ENCODE assay signal across 20 cellular contexts in the genomic region with DNA sequence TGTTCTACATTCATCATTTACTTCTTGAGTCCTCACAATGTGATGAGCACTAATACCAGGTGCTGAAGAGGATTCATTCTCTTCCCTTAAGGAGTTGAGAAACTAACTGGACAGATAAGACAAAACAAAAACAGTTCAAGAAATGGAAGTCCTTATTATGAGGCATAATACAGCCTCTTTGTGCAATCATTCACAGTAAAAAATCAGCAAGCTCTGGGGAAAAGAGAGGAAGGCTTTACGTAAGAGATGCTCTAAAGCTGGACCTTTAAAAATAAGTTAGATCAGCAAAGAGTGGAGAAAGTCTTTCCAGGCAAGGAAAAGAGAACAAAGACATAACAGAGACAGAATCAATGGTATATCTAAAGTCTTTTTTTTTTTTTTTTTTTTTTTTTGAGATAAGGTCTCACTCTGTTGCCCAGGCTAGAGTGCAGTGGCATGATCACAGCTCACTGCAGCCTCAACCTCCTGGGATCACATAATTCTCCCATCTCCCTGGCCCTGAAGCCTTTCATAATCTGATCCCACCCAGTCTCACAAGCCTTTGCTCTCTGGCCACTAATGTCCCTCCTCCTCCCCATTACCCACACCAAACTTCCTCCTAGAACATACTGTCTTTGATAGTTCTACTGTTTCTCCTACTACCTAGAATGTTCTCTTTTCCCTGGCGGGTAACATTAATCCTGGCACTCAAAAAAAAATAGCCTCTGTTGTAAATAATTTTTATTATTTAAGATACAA. TPM values are rescaled to one million over a fixed set of nuclear protein-coding genes. Genes with fewer than 3 reads are reported as not detected.
A peak's percentile ranks its signal among the peaks of the same experiment; 100 is the strongest.
DNase-seq lines count a peak whose midpoint lies in the region; ATAC-seq and TF ChIP-seq lines count a peak whose summit lies in the region.
"Had no signal": no experiment of that assay in that cellular context is flagged by ENCODE, and none has a peak within 500 bp of the region (broad histone marks: within the 10 kb centered on the region; RNA-seq: fewer than 3 reads in every experiment).

No MANE protein-coding gene starts in this region.

- no peak overlapping the region for H4K5ac ChIP-seq in IMR-90 (ENCODE audit: low read depth, low read length)

- no peak overlapping the region for H2AK9ac ChIP-seq in IMR-90 (replicated peaks; ENCODE audit: low read depth, low read length, poor library complexity)

- peak overlapping the region in 2 of 11 experiments; percentile 7 to 19; a peak in 1 of 22 replicates for H3K9ac ChIP-seq in BLaER1 treated with 17β-estradiol and CSF1 and Interleukin-3, amounts not matched to agents 10 nM and 100 nM
- H3K9ac ChIP-seq in IMR-90 (ENCODE audit: low read depth, low read length) = no peak overlapping the region

- H3K79me1 ChIP-seq in IMR-90 (ENCODE audit: low read depth in 1 of 2, low read length in 2 of 2) = peaks cover 33 to 84% of the 10 kb centered on the region in 2 experiments

- BruUV-seq in IMR-90 (replicated peaks; lab: Mats Ljungman, UMichigan) = no TSS peak

- H2AFZ ChIP-seq in IMR-90 (replicated peaks; ENCODE audit: low read length, poor library complexity) = no peak overlapping the region

- H2BK120ac ChIP-seq in IMR-90 (ENCODE audit: low read depth, low read length) = no peak overlapping the region

- peaks cover 23% of the 10 kb centered on the region for H3K9me1 ChIP-seq in IMR-90 (ENCODE audit: insufficient read depth, low read length)

- no CpG with 5 or more reads among the region's 2 CpGs for WGBS in IMR-90 (ENCODE audit: extremely low coverage in 2 of 2, insufficient read length in 1 of 2), 2 experiments

- H3K18ac ChIP-seq in IMR-90 (ENCODE audit: low read depth, low read length) = no peak overlapping the region

- H4K20me1 ChIP-seq in BLaER1 treated with 17β-estradiol and CSF1 and Interleukin-3, amounts not matched to agents 10 nM and 100 nM = peaks cover 23 to 100% (median 77%) of the 10 kb centered on the region in 11 experiments; a peak in 19 of 22 replicates
- H4K20me1 ChIP-seq in IMR-90 (ENCODE audit: insufficient read depth, low read length) = peaks cover 74% of the 10 kb centered on the region

- CTCF ChIA-PET in IMR-90 (lab: Yijun Ruan, JAX) = no interaction called here
- CTCF ChIA-PET in WTC11 (lab: Charles Lee) = interaction anchor here (0.7 kb wide), 1 partner anchor 50 kb away, joined by 7 read pairs; no protein-coding TSS in a partner anchor

- no peak overlapping the region for H2AK5ac ChIP-seq in IMR-90 (ENCODE audit: low read depth, low read length)

- ATAC-seq in IMR-90 (ENCODE audit: low read depth) (no peak), WTC11 (no peak), left lobe of liver (peak; percentile 19), HG03571 (IDR thresholded peaks at IDR 0.05; ENCODE audit: unreplicated experiment) (no peak), GM18502 (IDR thresholded peaks at IDR 0.05; ENCODE audit: poor library complexity, unreplicated experiment) (no peak), GM18511 (IDR thresholded peaks at IDR 0.05; ENCODE audit: unreplicated experiment) (no peak)
- ATAC-seq: HepG2 had no signal

- H4K8ac ChIP-seq in IMR-90 (ENCODE audit: low read depth in 2 of 2, low read length in 2 of 2) = no peak overlapping the region

- no peak overlapping the region for H4K91ac ChIP-seq in IMR-90 (ENCODE audit: insufficient read depth, low read depth, low read length)

- intact Hi-C loops in IMR-90 (cut with micrococcal nuclease) = loop anchor here (5.0 kb wide), 1 partner anchor 42 kb away; a partner anchor contains a TSS

- no peaks in the 10 kb centered on the region for H3K9me3 ChIP-seq in BLaER1 treated with 17β-estradiol and CSF1 and Interleukin-3, amounts not matched to agents 10 nM and 100 nM (replicated peaks in 1 of 11)
- H3K9me3 ChIP-seq in IMR-90 (ENCODE audit: control insufficient read depth, insufficient read depth, low read length) = no peaks in the 10 kb centered on the region

- no peak overlapping the region for H3K14ac ChIP-seq in IMR-90 (replicated peaks; ENCODE audit: low read depth, low read length)

- peaks cover 12 to 92% (median 22%) of the 10 kb centered on the region in 10 experiments; a peak in 19 of 20 replicates for H3K4me1 ChIP-seq in BLaER1 treated with 17β-estradiol and CSF1 and Interleukin-3, amounts not matched to agents 10 nM and 100 nM
- peaks cover 7% of the 10 kb centered on the region for H3K4me1 ChIP-seq in IMR-90 (ENCODE audit: control insufficient read depth, insufficient read depth, low read length)

- DNase-seq in IMR-90 = no peak
- no peak for DNase-seq in WTC11 (ENCODE audit: low spot score)
- DNase-seq in left lobe of liver (ENCODE audit: low spot score) = no peak
- DNase-seq in HFFc6 = no peak
- DNase-seq: activated CD4-positive, alpha-beta T cell treated with anti-CD3 and anti-CD28 coated beads, Interleukin-2, amount 50 U/mL, for 4 hours; activated naive CD8-positive, alpha-beta T cell treated with anti-CD3 and anti-CD28 coated beads for 36 hours; DMS 273 treated with DMSO at 0.1 percent for 48 hours; effector CD8-positive, alpha-beta T cell; GF-D8; left cardiac atrium; NCI-H1092; NCI-H2171; NCI-H82; stimulated activated CD4-positive, alpha-beta T cell treated with anti-CD3 and anti-CD28 coated beads, Interleukin-2, amount 100 ng/mL, for 48 hours; T1000 had no signal

- H3K4me1 Mint-ChIP-seq in WTC11 = peaks cover 35% of the 10 kb centered on the region
- H3K4me1 Mint-ChIP-seq in HFFc6 (ENCODE audit: low read depth) = peaks cover 77% of the 10 kb centered on the region

- dilution Hi-C loops in IMR-90 (cut with HindIII; ENCODE audit: low sequenced_read_pairs, unreplicated experiment) = no loop called here

- H3K4me3 ChIP-seq in BLaER1 treated with 17β-estradiol and CSF1 and Interleukin-3, amounts not matched to agents 10 nM and 100 nM = no peak overlapping the region
- no peak overlapping the region for H3K4me3 ChIP-seq in IMR-90 (ENCODE audit: insufficient read depth, low read depth, low read length)

- TF ChIP-seq CTCF in IMR-90 (conservative IDR thresholded peaks at IDR 0.05; ENCODE audit: low read depth, low read length) (no peak), WTC11 (IDR thresholded peaks at IDR 0.05) (no peak), HFFc6 (IDR thresholded peaks at IDR 0.05) (no peak)

- POLR2A ChIA-PET in IMR-90 (lab: Charles Lee; ENCODE audit: unreplicated experiment) = no interaction called here
- POLR2A ChIA-PET in WTC11 (lab: Charles Lee) = no interaction called here

- no peak for TF ChIP-seq POLR2A in IMR-90 (IDR thresholded peaks at IDR 0.05; ENCODE audit: low read depth, low read length)

- peaks cover 0 to 5% (median 0%) of the 10 kb centered on the region in 11 experiments; a peak in 3 of 22 replicates for H3K36me3 ChIP-seq in BLaER1 treated with 17β-estradiol and CSF1 and Interleukin-3, amounts not matched to agents 10 nM and 100 nM
- H3K36me3 ChIP-seq in IMR-90 (ENCODE audit: control insufficient read depth, insufficient read depth, low read length) = no peaks in the 10 kb centered on the region; the same call in 1 of the 2 replicates

- H3K27ac ChIP-seq in BLaER1 treated with 17β-estradiol and CSF1 and Interleukin-3, amounts not matched to agents 10 nM and 100 nM = peak overlapping the region in 7 of 11 experiments; percentile 17 to 59 (median 37); a peak in 8 of 22 replicates
- no peak overlapping the region for H3K27ac ChIP-seq in IMR-90 (ENCODE audit: insufficient read depth, low read length)

- in situ Hi-C loops in IMR-90 (cut with MboI; ENCODE audit: low sequenced_read_pairs) = no loop called here

- H3K27me3 ChIP-seq in BLaER1 treated with 17β-estradiol and CSF1 and Interleukin-3, amounts not matched to agents 10 nM and 100 nM = no peaks in the 10 kb centered on the region
- no peaks in the 10 kb centered on the region for H3K27me3 ChIP-seq in IMR-90 (ENCODE audit: control insufficient read depth, insufficient read depth, low read length)

- H3K56ac ChIP-seq in IMR-90 (ENCODE audit: extremely low read depth, insufficient read depth, low read length) = no peak overlapping the region

- H3K4me2 ChIP-seq in BLaER1 treated with 17β-estradiol and CSF1 and Interleukin-3, amounts not matched to agents 10 nM and 100 nM = peak overlapping the region; percentile 5 to 92 (median 35); a peak in 18 of 22 replicates
- no peak overlapping the region for H3K4me2 ChIP-seq in IMR-90 (ENCODE audit: low read depth, low read length)

- H2BK5ac ChIP-seq in IMR-90 (ENCODE audit: low read depth, low read length, poor library complexity, severe bottlenecking) = no peak overlapping the region

- H3K9me3 Mint-ChIP-seq in WTC11 (no peaks in the 10 kb centered on the region), HFFc6 (no peaks in the 10 kb centered on the region)
- H3K9me3 Mint-ChIP-seq: activated naive CD8-positive, alpha-beta T cell treated with anti-CD3 and anti-CD28 coated beads for 36 hours had no signal

- peak overlapping the region; percentile 1; the same call in 1 of the 2 replicates for H3K27ac Mint-ChIP-seq in WTC11
- no peak overlapping the region for H3K27ac Mint-ChIP-seq in HFFc6
- H3K27ac Mint-ChIP-seq: activated naive CD8-positive, alpha-beta T cell treated with anti-CD3 and anti-CD28 coated beads for 36 hours had no signal

- H3K36me3 Mint-ChIP-seq in WTC11 = no peaks in the 10 kb centered on the region
- H3K36me3 Mint-ChIP-seq in HFFc6 (ENCODE audit: low read depth) = peaks cover 6% of the 10 kb centered on the region

- no peak overlapping the region for H3K23ac ChIP-seq in IMR-90 (ENCODE audit: low read depth, low read length)

- H2BK15ac ChIP-seq in IMR-90 (ENCODE audit: low read depth, low read length) = no peak overlapping the region

- H3K27me3 Mint-ChIP-seq in WTC11 (ENCODE audit: low read depth) (no peaks in the 10 kb centered on the region), HFFc6 (ENCODE audit: insufficient read depth) (no peaks in the 10 kb centered on the region)
- H3K27me3 Mint-ChIP-seq: activated naive CD8-positive, alpha-beta T cell treated with anti-CD3 and anti-CD28 coated beads for 36 hours had no signal

- no peak overlapping the region for H3K4ac ChIP-seq in IMR-90 (ENCODE audit: low read depth, low read length)

- no peak overlapping the region for H2BK20ac ChIP-seq in IMR-90 (ENCODE audit: low read depth, low read length)

- TF ChIP-seq RAD21 in IMR-90 (IDR thresholded peaks at IDR 0.05; ENCODE audit: low read length) = no peak

- H3K4me3 Mint-ChIP-seq in WTC11 = no peak overlapping the region
- H3K4me3 Mint-ChIP-seq in HFFc6 = no peak overlapping the region
- H3K4me3 Mint-ChIP-seq: activated naive CD8-positive, alpha-beta T cell treated with anti-CD3 and anti-CD28 coated beads for 36 hours had no signal

TF ChIP-seq in IMR-90, 13 proteins besides CTCF, POLR2A, EP300 and RAD21 (continues in another document):
- TF ChIP-seq CEBPB (IDR thresholded peaks at IDR 0.05; ENCODE audit: low read depth, low read length) = 0 out of 2 replicates have a peak, but pooled peaks have one; percentile 9

TF ChIP-seq in WTC11, 78 proteins besides CTCF, POLR2A, EP300 and RAD21 (continues in another document):
- TF ChIP-seq TEAD4 (CRISPR knock-in tag; IDR thresholded peaks at IDR 0.05) = no peak

RNA-seq across cellular contexts. Expression of a gene that starts 40.9 kb away (rescaled TPM):
- total RNA-seq in IMR-90 (2012; rRNA removed) (12.5 and 15.3 TPM in 2 replicates), WTC11 (2021) (39.7 to 49.8 TPM (median 48.4 TPM) in 3 replicates), left lobe of liver (12.8 TPM)
- 17.1 and 17.2 TPM in 2 replicates for polyA plus RNA-seq in IMR-90 (2012; rRNA removed)
- polyA plus RNA-seq in IMR-90 (2012; cell fraction: cytosol; rRNA removed) = 27.6 and 38.8 TPM in 2 replicates
- polyA plus RNA-seq in IMR-90 (2012; cell fraction: nucleus; rRNA removed; ENCODE audit: low replicate concordance) = 38.3 and 56.9 TPM in 2 replicates
- 10 to 100 TPM; 36.4 to 48.7 (median 42.2) TPM for total RNA-seq in HFFc6 (2021; fragmentation: NEBNext Ultra II Directional; extraction: Animal tissue kit (Norgen Biotek cat#: 25700))
